ENCODE assay signal across 12 cellular contexts in genomic region chrX:43881410-43882293, GRCh38. TPM values are rescaled to one million over a fixed set of nuclear protein-coding genes. Genes with fewer than 3 reads are reported as not detected.
DNase-seq lines count a peak whose midpoint lies in the region; ATAC-seq and TF ChIP-seq lines count a peak whose summit lies in the region.
"Had no signal": no experiment of that assay in that cellular context is flagged by ENCODE, and none has a peak within 500 bp of the region (broad histone marks: within the 10 kb centered on the region; RNA-seq: fewer than 3 reads in every experiment).

No MANE protein-coding gene starts in this region.

- H3K27ac ChIP-seq in gastroesophageal sphincter (peak overlapping the region; percentile 66 to 84 (median 82)), mucosa of rectum (ENCODE audit: low read depth in 2 of 2, low read length in 2 of 2) (no peak overlapping the region), tibial nerve (peak overlapping the region; percentile 0 to 78 (median 53))
- H3K27ac ChIP-seq: HL-60 had no signal

- no peak for TF ChIP-seq CTCF in gastroesophageal sphincter (IDR thresholded peaks at IDR 0.05)
- TF ChIP-seq CTCF in tibial nerve (IDR thresholded peaks at IDR 0.05): no peak

- H3K4me1 ChIP-seq in adipocyte (ENCODE audit: control insufficient read depth, insufficient read depth, low read length) (peaks cover 25% of the 10 kb centered on the region), gastroesophageal sphincter (peaks cover 0 to 22% (median 2%) of the 10 kb centered on the region in 3 donors), mucosa of rectum (ENCODE audit: control insufficient read depth in 2 of 2, insufficient read depth in 2 of 2, low read length in 2 of 2) (no peaks in the 10 kb centered on the region), tibial nerve (no peaks in the 10 kb centered on the region)

- peaks cover 19% of the 10 kb centered on the region for H3K27me3 ChIP-seq in adipocyte (replicated peaks; ENCODE audit: control insufficient read depth, insufficient read depth, low read length)
- no peaks in the 10 kb centered on the region for H3K27me3 ChIP-seq in gastroesophageal sphincter
- H3K27me3 ChIP-seq in mucosa of rectum (ENCODE audit: control insufficient read depth in 2 of 2, insufficient read depth in 2 of 2, low read length in 2 of 2): peaks cover 0 to 6% of the 10 kb centered on the region in 2 donors
- H3K27me3 ChIP-seq in tibial nerve: peaks cover 0 to 11% of the 10 kb centered on the region in 2 donors

- WGBS in gastroesophageal sphincter (ENCODE audit: low coverage in 1 of 2), 2 donors: 34% methylated on average over 7 of the region's 34 CpGs; no CpG with 5 or more reads in 1 of the 2 donors
- WGBS in tibial nerve, 2 donors: 21 to 22% methylated on average over 10 to 17 of the region's 34 CpGs

- peak overlapping the region; percentile 51 for H3K9ac ChIP-seq in adipocyte (ENCODE audit: low read length)
- no peak overlapping the region for H3K9ac ChIP-seq in mucosa of rectum (ENCODE audit: low read depth in 1 of 2, low read length in 2 of 2)

- H3K4me3 ChIP-seq in adipocyte (ENCODE audit: low read length) (peak overlapping the region; percentile 62), gastroesophageal sphincter (peak overlapping the region; percentile 61), mucosa of rectum (ENCODE audit: low read length in 2 of 2) (peak overlapping the region; percentile 44 to 50), tibial nerve (peak overlapping the region; percentile 13 to 54 (median 41))

- no peak for DNase-seq in adipocyte (ENCODE audit: low read depth)
- peak; percentile 17 to 36 for DNase-seq in tibial nerve (ENCODE audit: low spot score in 2 of 2)
- DNase-seq in NCI-H774 (lab: John Stamatoyannopoulos, UW): no peak
- DNase-seq in NCI-H146 (lab: John Stamatoyannopoulos, UW): no peak
- no peak for DNase-seq in T-helper 9 cell
- DNase-seq: DND-41, NCI-H1436 had no signal

- TF ChIP-seq POLR2A in gastroesophageal sphincter (IDR thresholded peaks at IDR 0.05) (no peak), tibial nerve (IDR thresholded peaks at IDR 0.05) (no peak)

- no peak for ATAC-seq in gastroesophageal sphincter
- ATAC-seq in GM21526 (IDR thresholded peaks at IDR 0.05; ENCODE audit: low FRiP score, unreplicated experiment): no peak

- no peak for TF ChIP-seq EP300 in gastroesophageal sphincter (IDR thresholded peaks at IDR 0.05)
- peak in 1 of 2 donors; percentile 9 for TF ChIP-seq EP300 in tibial nerve (IDR thresholded peaks at IDR 0.05)

- H3K36me3 ChIP-seq in adipocyte (ENCODE audit: control insufficient read depth, insufficient read depth, low read length, severe bottlenecking) (no peaks in the 10 kb centered on the region), gastroesophageal sphincter (no peaks in the 10 kb centered on the region), mucosa of rectum (ENCODE audit: control insufficient read depth in 2 of 2, insufficient read depth in 2 of 2, low read length in 2 of 2) (no peaks in the 10 kb centered on the region), tibial nerve (no peaks in the 10 kb centered on the region)

- H3K9me3 ChIP-seq in adipocyte (ENCODE audit: control insufficient read depth, low read length): peaks cover 7% of the 10 kb centered on the region
- H3K9me3 ChIP-seq in gastroesophageal sphincter: no peaks in the 10 kb centered on the region
- no peaks in the 10 kb centered on the region for H3K9me3 ChIP-seq in mucosa of rectum (ENCODE audit: control insufficient read depth in 2 of 2, low read length in 2 of 2)
- H3K9me3 ChIP-seq in tibial nerve: no peaks in the 10 kb centered on the region

RNA-seq across cellular contexts. Expression of gene MAOB, which starts 0.6 kb away (rescaled TPM):
- total RNA-seq in gastroesophageal sphincter (10 to 100 TPM; 24.5 to 92.3 (median 72.2) TPM), tibial nerve (10 to 100 TPM in 3 of 4 donors, 1 to 10 TPM in 1; 8.8 to 35.1 (median 22.8) TPM)
- total RNA-seq: endothelial cell of umbilical vein had no signal

Comparison
In these comparisons a context has a peak if more than half of its experiments do, and no peak if none do; other contexts are left out.
1. DNase-seq: peak in tibial nerve (2 of 2); none in adipocyte (single experiment), NCI-H774 (single experiment), NCI-H146 (single experiment) and T-helper 9 cell (single experiment).
2. H3K27ac ChIP-seq: peak in gastroesophageal sphincter (4 of 4) and tibial nerve (4 of 4); none in mucosa of rectum (0 of 2).
3. Peak in every context shown above with its lines, with median percentiles within 50 percentile points of each other: H3K4me3 ChIP-seq.